In the genomic region with DNA sequence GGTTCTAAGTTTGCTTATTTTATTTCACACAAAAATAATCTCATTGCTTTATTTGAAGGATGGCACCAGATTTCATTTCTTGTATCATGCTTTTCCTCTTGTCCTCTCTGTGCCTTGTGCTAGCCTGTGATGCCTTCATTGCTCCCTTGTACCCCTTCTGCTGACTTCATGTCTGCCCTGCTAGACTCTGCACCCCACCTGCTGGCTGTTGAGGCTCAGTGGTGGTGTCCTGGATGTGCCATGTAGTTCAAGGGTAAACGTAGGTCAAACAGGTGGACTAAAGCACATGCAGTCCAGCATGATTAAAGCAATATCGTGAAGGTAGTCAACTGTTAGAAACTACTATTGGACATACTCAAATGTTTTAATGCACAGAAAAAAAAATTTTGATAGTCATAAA, we compare ENCODE assay signal across 8 cellular contexts. TPM values are rescaled to one million over a fixed set of nuclear protein-coding genes. Genes with fewer than 3 reads are reported as not detected.
DNase-seq lines count a peak whose midpoint lies in the region; ATAC-seq and TF ChIP-seq lines count a peak whose summit lies in the region.

No MANE protein-coding gene starts in this region.

- H4K5ac ChIP-seq in mesendoderm (ENCODE audit: low read length), result no peak overlapping the region

- H3K79me1 ChIP-seq in mesendoderm (ENCODE audit: low read length), result no peaks in the 10 kb centered on the region

- H3K56ac ChIP-seq in mesendoderm (ENCODE audit: low read length), result no peak overlapping the region

- no peak for DNase-seq in GM06990 (ENCODE audit: extremely low read depth, insufficient read length)
- DNase-seq in WTC11 (ENCODE audit: low spot score), result peak; percentile 34
- peak; percentile 61 for DNase-seq in mesendoderm
- no peak for DNase-seq in effector memory CD4-positive, alpha-beta T cell

- no peaks in the 10 kb centered on the region for H3K9me3 ChIP-seq in effector memory CD4-positive, alpha-beta T cell (ENCODE audit: control insufficient read depth, low read length)

- H4K8ac ChIP-seq in mesendoderm (ENCODE audit: low read depth, low read length), result no peak overlapping the region

- POLR2A ChIA-PET in WTC11 (lab: Charles Lee), result no interaction called here

- H3K36me3 ChIP-seq in GM06990 (ENCODE audit: control insufficient read depth, insufficient read depth, low read length) (peaks cover 8% of the 10 kb centered on the region), mesendoderm (ENCODE audit: control insufficient read depth, insufficient read depth, low read length) (no peaks in the 10 kb centered on the region)
- H3K36me3 ChIP-seq in effector memory CD4-positive, alpha-beta T cell (ENCODE audit: control insufficient read depth, insufficient read depth, low read length), result peaks cover 26% of the 10 kb centered on the region

- no peaks in the 10 kb centered on the region for H3K4me1 Mint-ChIP-seq in WTC11

- H3K27me3 Mint-ChIP-seq in WTC11 (ENCODE audit: low read depth), result no peaks in the 10 kb centered on the region

- H2AK5ac ChIP-seq in mesendoderm (ENCODE audit: low read length), result no peak overlapping the region

- H2BK15ac ChIP-seq in mesendoderm (replicated peaks; ENCODE audit: low read depth), result no peak overlapping the region

- no peak overlapping the region for H3K9ac ChIP-seq in mesendoderm (ENCODE audit: low read length)

- CTCF ChIA-PET in WTC11 (lab: Charles Lee), result interaction anchor here (1.1 to 2.1 kb wide), 6 partner anchors 18 to 209 kb away, joined by 3 to 9 read pairs (median 4); no protein-coding TSS in a partner anchor

- H3K18ac ChIP-seq in mesendoderm (ENCODE audit: low read length), result no peak overlapping the region

- ATAC-seq in HG02798 (IDR thresholded peaks at IDR 0.05; ENCODE audit: poor library complexity, unreplicated experiment), result peak; percentile 65
- ATAC-seq in WTC11, result peak; percentile 99
- ATAC-seq in HG03571 (IDR thresholded peaks at IDR 0.05; ENCODE audit: unreplicated experiment), result no peak
- no peak for ATAC-seq in GM18520 (IDR thresholded peaks at IDR 0.05; ENCODE audit: unreplicated experiment)
- ATAC-seq in GM18498 (IDR thresholded peaks at IDR 0.05; ENCODE audit: unreplicated experiment), result no peak

- H2BK5ac ChIP-seq in mesendoderm (ENCODE audit: low read length), result no peak overlapping the region

- H3K4me3 ChIP-seq in GM06990 (replicated peaks; ENCODE audit: low read depth, low read length) (no peak overlapping the region), mesendoderm (ENCODE audit: low read length) (no peak overlapping the region)
- H3K4me3 ChIP-seq in effector memory CD4-positive, alpha-beta T cell (ENCODE audit: insufficient read depth, low read depth, low read length, poor library complexity, severe bottlenecking), result no peak overlapping the region

- H3K27me3 ChIP-seq in GM06990 (replicated peaks; ENCODE audit: control insufficient read depth, insufficient read depth, low read length), result no peaks in the 10 kb centered on the region
- no peaks in the 10 kb centered on the region for H3K27me3 ChIP-seq in mesendoderm (ENCODE audit: insufficient read depth, low read length, poor library complexity)
- H3K27me3 ChIP-seq in effector memory CD4-positive, alpha-beta T cell (replicated peaks; ENCODE audit: control insufficient read depth, insufficient read depth, low read length, poor library complexity, severe bottlenecking), result no peaks in the 10 kb centered on the region

- H3K36me3 Mint-ChIP-seq in WTC11, result peaks cover 28% of the 10 kb centered on the region

- H3K4ac ChIP-seq in mesendoderm (ENCODE audit: low read depth, low read length), result no peak overlapping the region

- no peak overlapping the region for H3K4me2 ChIP-seq in mesendoderm (ENCODE audit: low read length)

- H3K23ac ChIP-seq in mesendoderm (ENCODE audit: low read length), result no peak overlapping the region

- H3K27ac ChIP-seq in mesendoderm (ENCODE audit: low read depth, low read length), result no peak overlapping the region
- no peak overlapping the region for H3K27ac ChIP-seq in effector memory CD4-positive, alpha-beta T cell (ENCODE audit: insufficient read depth, low read length, poor library complexity, severe bottlenecking)

- TF ChIP-seq CTCF in GM06990 (IDR thresholded peaks at IDR 0.05; ENCODE audit: insufficient read depth, low read length, poor library complexity, severe bottlenecking) (peak; percentile 60), WTC11 (IDR thresholded peaks at IDR 0.05) (no peak)

- no peak overlapping the region for H3K27ac Mint-ChIP-seq in WTC11

- H3K79me2 ChIP-seq in mesendoderm (ENCODE audit: control insufficient read depth, insufficient read depth, low read length), result no peaks in the 10 kb centered on the region

- H3K9me3 Mint-ChIP-seq in WTC11, result no peaks in the 10 kb centered on the region

- H3K4me1 ChIP-seq in mesendoderm (ENCODE audit: control insufficient read depth, low read depth, low read length), result no peaks in the 10 kb centered on the region
- no peaks in the 10 kb centered on the region for H3K4me1 ChIP-seq in effector memory CD4-positive, alpha-beta T cell (ENCODE audit: control insufficient read depth, insufficient read depth, low read length, poor library complexity, severe bottlenecking)

- H3K4me3 Mint-ChIP-seq in WTC11, result no peak overlapping the region

- no CpG with 5 or more reads among the region's 2 CpGs for WGBS in mesendoderm (ENCODE audit: extremely low coverage, insufficient coverage, low lambda C conversion rate)

- H2BK120ac ChIP-seq in mesendoderm (ENCODE audit: low read depth, low read length), result no peak overlapping the region

TF ChIP-seq in WTC11, 78 proteins besides CTCF, POLR2A, EP300 and RAD21:
- TF ChIP-seq ESRRA (CRISPR knock-in tag; IDR thresholded peaks at IDR 0.05; ENCODE audit: borderline replicate concordance) (peak; percentile 88; the same call in 1 of the 2 replicates), ZNF219 (CRISPR knock-in tag; IDR thresholded peaks at IDR 0.05; ENCODE audit: borderline replicate concordance) (no peak), ZNF263 (CRISPR knock-in tag; IDR thresholded peaks at IDR 0.05; ENCODE audit: low read depth) (no peak)

RNA-seq across cellular contexts. Expression of gene MRPS35, which starts 21.6 kb away (rescaled TPM):
- 42.7 to 43.5 TPM (median 43.0 TPM) in 3 replicates for total RNA-seq in WTC11 (2021)
- polyA plus RNA-seq in mesendoderm (2013, experiment 1 of 2), result 66.3 TPM
- polyA plus RNA-seq in mesendoderm (2013, experiment 2 of 2), result 69.8 TPM

RNA-seq across cellular contexts. Expression of gene REP15, which starts 36.0 kb away (rescaled TPM):
- total RNA-seq in WTC11 (2021), result 0.26 TPM in 1 of 3 replicates, not detected in the others
- polyA plus RNA-seq in mesendoderm (2013, experiment 1 of 2), result 0.95 TPM
- polyA plus RNA-seq in mesendoderm (2013, experiment 2 of 2), result 1.0 TPM

RNA-seq across cellular contexts. Expression of gene KLHL42, which starts 47.8 kb away (rescaled TPM):
- 20.7 to 24.2 TPM (median 23.2 TPM) in 3 replicates for total RNA-seq in WTC11 (2021)
- polyA plus RNA-seq in mesendoderm (2013, experiment 1 of 2), result 17.1 TPM
- polyA plus RNA-seq in mesendoderm (2013, experiment 2 of 2), result 17.4 TPM

RNA-seq across cellular contexts. Expression of gene MANSC4, which starts 47.8 kb away (rescaled TPM):
- not detected in 3 replicates for total RNA-seq in WTC11 (2021)
- polyA plus RNA-seq in mesendoderm (2013, experiment 1 of 2), result 0.04 TPM
- not detected for polyA plus RNA-seq in mesendoderm (2013, experiment 2 of 2)

Comparison
In these comparisons a context has a peak if more than half of its experiments do, and no peak if none do; other contexts are left out.
1. DNase-seq: peak in WTC11 (single experiment) and mesendoderm (single experiment); none in GM06990 (single experiment) and effector memory CD4-positive, alpha-beta T cell (0 of 3).
2. ATAC-seq: peak in HG02798 (single experiment) and WTC11 (single experiment); none in HG03571 (single experiment), GM18520 (single experiment) and GM18498 (single experiment).